8 cellular contexts compared by ENCODE assay signal in genomic region chr2:71277159-71277498, GRCh38. TPM values are rescaled to one million over a fixed set of nuclear protein-coding genes. Genes with fewer than 3 reads are reported as not detected.
A peak's percentile ranks its signal among the peaks of the same experiment; 100 is the strongest.
DNase-seq lines count a peak whose midpoint lies in the region; ATAC-seq and TF ChIP-seq lines count a peak whose summit lies in the region.

No MANE protein-coding gene starts in this region.

- H3K4me1 Mint-ChIP-seq in activated naive CD4-positive, alpha-beta T cell treated with anti-CD3 and anti-CD28 coated beads, Interleukin-2, amount 10 ng/mL, durations not matched to agents 7 days and 5 days: peaks cover 21% of the 10 kb centered on the region
- H3K4me1 Mint-ChIP-seq in central memory CD8-positive, alpha-beta T cell: peaks cover 11% of the 10 kb centered on the region

- H3K36me3 ChIP-seq in upper lobe of right lung: no peaks in the 10 kb centered on the region

- H3K4me3 ChIP-seq in mononuclear cell (ENCODE audit: low read length) (peak overlapping the region; percentile 51), upper lobe of right lung (peak overlapping the region; percentile 57)

- intact Hi-C loops in upper lobe of right lung (cut with DNase I): no loop called here

- peaks cover 7% of the 10 kb centered on the region for H3K9me3 Mint-ChIP-seq in activated naive CD4-positive, alpha-beta T cell treated with anti-CD3 and anti-CD28 coated beads, Interleukin-2, amount 10 ng/mL, durations not matched to agents 7 days and 5 days
- H3K9me3 Mint-ChIP-seq in central memory CD8-positive, alpha-beta T cell: no peaks in the 10 kb centered on the region

- H3K27ac ChIP-seq in upper lobe of right lung: no peak overlapping the region

- peaks cover 2% of the 10 kb centered on the region for H3K36me3 Mint-ChIP-seq in activated naive CD4-positive, alpha-beta T cell treated with anti-CD3 and anti-CD28 coated beads, Interleukin-2, amount 10 ng/mL, durations not matched to agents 7 days and 5 days
- H3K36me3 Mint-ChIP-seq in central memory CD8-positive, alpha-beta T cell (ENCODE audit: insufficient read depth): no peaks in the 10 kb centered on the region

- TF ChIP-seq CTCF in upper lobe of right lung (IDR thresholded peaks at IDR 0.05): no peak

- H3K9me3 ChIP-seq in mononuclear cell (ENCODE audit: low read depth, low read length) (no peaks in the 10 kb centered on the region), upper lobe of right lung (no peaks in the 10 kb centered on the region)

- DNase-seq in activated naive CD4-positive, alpha-beta T cell treated with anti-CD3 and anti-CD28 coated beads, Interleukin-2, amount 10 ng/mL, durations not matched to agents 7 days and 5 days: no peak
- DNase-seq in activated naive CD4-positive, alpha-beta T cell treated with Interleukin-2 at 50 U/mL for 16 hours: no peak
- DNase-seq in central memory CD8-positive, alpha-beta T cell (ENCODE audit: low spot score in 2 of 2): no peak
- no peak for DNase-seq in upper lobe of right lung
- no peak for DNase-seq in NOMO-1 treated with dmso at 0.1 percent for 144 hours (lab: John Stamatoyannopoulos, UW; ENCODE audit: unreplicated experiment)
- DNase-seq in HuH-7.5 (ENCODE audit: low spot score): no peak

- H3K4me1 ChIP-seq in mononuclear cell (ENCODE audit: insufficient read depth, low read length) (peaks cover 23% of the 10 kb centered on the region), upper lobe of right lung (peaks cover 9% of the 10 kb centered on the region)

- no peak overlapping the region for H3K27ac Mint-ChIP-seq in activated naive CD4-positive, alpha-beta T cell treated with anti-CD3 and anti-CD28 coated beads, Interleukin-2, amount 10 ng/mL, durations not matched to agents 7 days and 5 days
- no peak overlapping the region for H3K27ac Mint-ChIP-seq in central memory CD8-positive, alpha-beta T cell (ENCODE audit: low read depth)

- peaks cover 37% of the 10 kb centered on the region for H3K27me3 ChIP-seq in mononuclear cell (ENCODE audit: insufficient read depth, low read length)
- H3K27me3 ChIP-seq in upper lobe of right lung: peaks cover 45% of the 10 kb centered on the region

- CTCF ChIA-PET in activated naive CD4-positive, alpha-beta T cell treated with anti-CD3 and anti-CD28 coated beads, Interleukin-2, amount 10 ng/mL, durations not matched to agents 7 days and 5 days (lab: Charles Lee): no interaction called here

- H3K4me3 Mint-ChIP-seq in activated naive CD4-positive, alpha-beta T cell treated with anti-CD3 and anti-CD28 coated beads, Interleukin-2, amount 10 ng/mL, durations not matched to agents 7 days and 5 days: peak overlapping the region; percentile 69
- peak overlapping the region; percentile 51 for H3K4me3 Mint-ChIP-seq in central memory CD8-positive, alpha-beta T cell

- ATAC-seq in central memory CD8-positive, alpha-beta T cell (replicated peaks; ENCODE audit: extremely low read depth, poor library complexity, severe bottlenecking): no peak
- ATAC-seq in upper lobe of right lung: no peak
- no peak for ATAC-seq in HG03196 (IDR thresholded peaks at IDR 0.05; ENCODE audit: unreplicated experiment)

- H3K27me3 Mint-ChIP-seq in activated naive CD4-positive, alpha-beta T cell treated with anti-CD3 and anti-CD28 coated beads, Interleukin-2, amount 10 ng/mL, durations not matched to agents 7 days and 5 days: peaks cover 91% of the 10 kb centered on the region
- peaks cover 93% of the 10 kb centered on the region for H3K27me3 Mint-ChIP-seq in central memory CD8-positive, alpha-beta T cell

RNA-seq across cellular contexts. Expression of gene PAIP2B, which starts 50.2 kb away (rescaled TPM):
- total RNA-seq in mononuclear cell (1.4 TPM), upper lobe of right lung (6.3 TPM)

RNA-seq across cellular contexts. Expression of gene ZNF638, which starts 54.5 kb away (rescaled TPM):
- total RNA-seq in mononuclear cell (157 TPM), upper lobe of right lung (114 TPM)
